Comparison of ENCODE assay signal across 30 cellular contexts in genomic region chr2:237194906-237195305, GRCh38.
"Had no signal": no experiment of that assay in that cellular context is flagged by ENCODE, and none has a peak within 500 bp of the region (broad histone marks: within the 10 kb centered on the region; RNA-seq: fewer than 3 reads in every experiment).

No MANE protein-coding gene starts in this region.

- H3K27ac ChIP-seq: adrenal gland, cardiac muscle cell, coronary artery, dorsolateral prefrontal cortex, heart left ventricle, parathyroid adenoma, psoas muscle, suprapubic skin, tibial nerve, VCaP had no signal

- H3K27ac Mint-ChIP-seq: activated naive CD8-positive, alpha-beta T cell treated with anti-CD3 and anti-CD28 coated beads for 36 hours; activated T-helper 1 cell treated with anti-CD3 and anti-CD28 coated beads, Interleukin-12 subunit alpha, Interleukin-12 subunit beta, Interleukin-2, Interleukin-4 antibody, amounts not matched to agents 30 ng/mL and 10 ng/mL and 1 ng/mL, durations not matched to agents 14 hours and 24 hours and 36 hours; natural killer cell treated with Interleukin-12 subunit alpha and Interleukin-12 subunit beta and Interleukin-15 and Interleukin-18, amount 100 ng/mL, for 72 hours; stimulated activated naive B cell treated with anti-CD40 and anti-IgM and Interleukin-4, amounts not matched to agents 10 μg/mL and 1 μg/mL and 100 μg/mL, for 72 hours; T-helper 1 cell treated with Interleukin-12 subunit alpha and Interleukin-12 subunit beta and Interleukin-4 antibody, amounts not matched to agents 30 μg/mL and 1 μg/mL, for 36 hours had no signal

- H3K27me3 Mint-ChIP-seq: activated naive CD8-positive, alpha-beta T cell treated with anti-CD3 and anti-CD28 coated beads for 36 hours had no signal

- H3K9ac ChIP-seq: parathyroid adenoma had no signal

- H3K9me3 ChIP-seq: adrenal gland, heart left ventricle, psoas muscle, suprapubic skin, tibial nerve had no signal

- H3K9me3 Mint-ChIP-seq: activated naive CD4-positive, alpha-beta T cell treated with anti-CD3 and anti-CD28 coated beads for 36 hours; activated naive CD8-positive, alpha-beta T cell treated with anti-CD3 and anti-CD28 coated beads for 36 hours; activated T-helper 1 cell treated with anti-CD3 and anti-CD28 coated beads, Interleukin-12 subunit alpha, Interleukin-12 subunit beta, Interleukin-2, Interleukin-4 antibody, amounts not matched to agents 30 ng/mL and 10 ng/mL and 1 ng/mL, durations not matched to agents 14 hours and 24 hours and 36 hours; natural killer cell treated with Interleukin-12 subunit alpha and Interleukin-12 subunit beta and Interleukin-15 and Interleukin-18, amount 100 ng/mL, for 72 hours; stimulated activated naive B cell treated with anti-CD40 and anti-IgM and Interleukin-4, amounts not matched to agents 10 μg/mL and 1 μg/mL and 100 μg/mL, for 72 hours; T-helper 1 cell treated with Interleukin-12 subunit alpha and Interleukin-12 subunit beta and Interleukin-4 antibody, amounts not matched to agents 30 μg/mL and 1 μg/mL, for 36 hours had no signal

- H3K4me2 ChIP-seq: smooth muscle cell had no signal

- H3K27me3 ChIP-seq: adrenal gland, cardiac muscle cell, heart left ventricle, suprapubic skin, tibial nerve had no signal

- H3K4me3 ChIP-seq: adrenal gland, cardiac muscle cell, coronary artery, dorsolateral prefrontal cortex, heart left ventricle, psoas muscle, smooth muscle cell, suprapubic skin, tibial nerve had no signal

- H3K4me1 ChIP-seq: parathyroid adenoma, suprapubic skin had no signal

- H3K36me3 Mint-ChIP-seq: activated naive CD8-positive, alpha-beta T cell treated with anti-CD3 and anti-CD28 coated beads for 36 hours; brain; natural killer cell treated with Interleukin-12 subunit alpha and Interleukin-12 subunit beta and Interleukin-15 and Interleukin-18, amount 100 ng/mL, for 72 hours; stimulated activated naive B cell treated with anti-CD40 and anti-IgM and Interleukin-4, amounts not matched to agents 10 μg/mL and 1 μg/mL and 100 μg/mL, for 72 hours had no signal

- H3K36me3 ChIP-seq: adrenal gland, cardiac muscle cell, heart left ventricle, suprapubic skin, tibial nerve had no signal

- H3K4me3 Mint-ChIP-seq: activated naive CD4-positive, alpha-beta T cell treated with anti-CD3 and anti-CD28 coated beads for 36 hours; activated naive CD8-positive, alpha-beta T cell treated with anti-CD3 and anti-CD28 coated beads for 36 hours; activated T-helper 1 cell treated with anti-CD3 and anti-CD28 coated beads, Interleukin-12 subunit alpha, Interleukin-12 subunit beta, Interleukin-2, Interleukin-4 antibody, amounts not matched to agents 30 ng/mL and 10 ng/mL and 1 ng/mL, durations not matched to agents 14 hours and 24 hours and 36 hours; brain; natural killer cell treated with Interleukin-12 subunit alpha and Interleukin-12 subunit beta and Interleukin-15 and Interleukin-18, amount 100 ng/mL, for 72 hours; stimulated activated naive B cell treated with anti-CD40 and anti-IgM and Interleukin-4, amounts not matched to agents 10 μg/mL and 1 μg/mL and 100 μg/mL, for 72 hours; T-helper 1 cell treated with Interleukin-12 subunit alpha and Interleukin-12 subunit beta and Interleukin-4 antibody, amounts not matched to agents 30 μg/mL and 1 μg/mL, for 36 hours had no signal

- H2AFZ ChIP-seq: parathyroid adenoma had no signal

- DNase-seq: activated CD4-positive, alpha-beta T cell treated with anti-CD3 and anti-CD28 coated beads for 4 hours; activated CD4-positive, alpha-beta T cell treated with anti-CD3 and anti-CD28 coated beads, Interleukin-2, amount 50 U/mL, for 4 hours; activated effector memory CD4-positive, alpha-beta T cell treated with anti-CD3 and anti-CD28 coated beads, Interleukin-2, amount 50 U/mL, for 16 hours; activated naive CD4-positive, alpha-beta T cell treated with anti-CD3 and anti-CD28 coated beads for 36 hours; activated naive CD8-positive, alpha-beta T cell treated with anti-CD3 and anti-CD28 coated beads for 36 hours; activated T-cell treated with anti-CD3 and anti-CD28 coated beads, Interleukin-2, amount 50 U/mL, for 1 hour; aorta; cerebellar nuclear complex; dorsolateral prefrontal cortex; effector memory CD4-positive, alpha-beta T cell; heart left ventricle; psoas muscle; stimulated activated CD4-positive, alpha-beta T cell treated with anti-CD3 and anti-CD28 coated beads, Interleukin-1b, Interleukin-23, amount 100 ng/mL, for 48 hours; stimulated activated CD4-positive, alpha-beta T cell treated with anti-CD3 and anti-CD28 coated beads, Interleukin-4, amount 100 ng/mL, for 4 hours; stimulated activated CD8-positive, alpha-beta memory T cell treated with anti-CD3 and anti-CD28 coated beads, Interleukin-4, amount 100 ng/mL, for 48 hours; stimulated activated naive B cell treated with anti-CD40 and anti-IgM and Interleukin-4, amounts not matched to agents 10 μg/mL and 1 μg/mL and 100 μg/mL, for 72 hours; SW 1271; T-helper 9 cell had no signal

- H3K79me2 ChIP-seq: parathyroid adenoma had no signal

- ATAC-seq: heart left ventricle; stimulated activated naive B cell treated with anti-CD40 and anti-IgM and Interleukin-4, amounts not matched to agents 10 μg/mL and 1 μg/mL and 100 μg/mL, for 72 hours had no signal

- H3K4me1 Mint-ChIP-seq: activated naive CD8-positive, alpha-beta T cell treated with anti-CD3 and anti-CD28 coated beads for 36 hours; stimulated activated naive B cell treated with anti-CD40 and anti-IgM and Interleukin-4, amounts not matched to agents 10 μg/mL and 1 μg/mL and 100 μg/mL, for 72 hours had no signal
